Comparison of ENCODE assay signal across 8 cellular contexts in the genomic region with DNA sequence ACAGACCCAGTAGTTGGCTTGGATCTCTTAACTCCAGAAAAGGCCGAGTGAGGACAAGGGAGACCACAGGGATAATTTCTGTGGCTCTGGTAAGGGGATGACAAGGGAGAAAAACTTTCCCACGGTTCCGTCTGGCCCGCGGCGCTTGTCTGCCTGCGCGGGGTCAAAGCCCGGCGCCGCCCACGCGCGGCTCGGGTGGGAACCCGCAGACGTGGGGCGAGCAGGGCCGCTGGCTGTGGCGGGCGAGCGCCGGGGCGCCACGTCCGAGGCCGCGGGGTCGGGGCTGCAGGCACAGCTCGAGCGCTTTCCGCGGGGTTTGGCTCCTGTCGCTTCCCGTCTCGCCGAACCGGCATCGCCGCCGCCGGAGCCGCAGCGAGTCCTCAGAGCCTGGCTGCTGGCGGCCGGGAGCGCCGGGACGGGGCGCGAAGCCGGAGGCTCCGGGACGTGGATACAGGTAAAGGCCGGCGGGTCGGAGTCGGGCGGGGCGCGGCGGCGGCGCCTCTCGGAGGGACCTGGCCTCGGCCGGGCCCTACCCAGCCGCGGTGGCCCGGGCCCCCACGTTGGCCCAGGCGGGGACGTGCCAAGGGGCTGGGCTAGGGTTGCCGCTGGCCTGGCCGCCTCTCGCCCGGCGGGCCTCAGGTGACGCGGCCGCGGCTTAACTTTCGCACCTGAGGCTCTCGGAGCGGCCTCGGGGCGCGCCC.
DNase-seq lines count a peak whose midpoint lies in the region; ATAC-seq and TF ChIP-seq lines count a peak whose summit lies in the region.

A gene with protein sequence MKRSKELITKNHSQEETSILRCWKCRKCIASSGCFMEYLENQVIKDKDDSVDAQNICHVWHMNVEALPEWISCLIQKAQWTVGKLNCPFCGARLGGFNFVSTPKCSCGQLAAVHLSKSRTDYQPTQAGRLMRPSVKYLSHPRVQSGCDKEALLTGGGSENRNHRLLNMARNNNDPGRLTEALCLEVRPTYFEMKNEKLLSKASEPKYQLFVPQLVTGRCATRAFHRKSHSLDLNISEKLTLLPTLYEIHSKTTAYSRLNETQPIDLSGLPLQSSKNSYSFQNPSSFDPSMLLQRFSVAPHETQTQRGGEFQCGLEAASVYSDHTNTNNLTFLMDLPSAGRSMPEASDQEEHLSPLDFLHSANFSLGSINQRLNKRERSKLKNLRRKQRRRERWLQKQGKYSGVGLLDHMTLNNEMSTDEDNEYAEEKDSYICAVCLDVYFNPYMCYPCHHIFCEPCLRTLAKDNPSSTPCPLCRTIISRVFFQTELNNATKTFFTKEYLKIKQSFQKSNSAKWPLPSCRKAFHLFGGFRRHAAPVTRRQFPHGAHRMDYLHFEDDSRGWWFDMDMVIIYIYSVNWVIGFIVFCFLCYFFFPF (plus strand): TSS at position 344 of the 701 bp plus-strand sequence. CDS start 34,965 bp downstream, outside the sequence.

- no peak for TF ChIP-seq CTCF in GM13976 (IDR thresholded peaks at IDR 0.05; ENCODE audit: borderline replicate concordance, control extremely low read depth, extremely low read depth, insufficient read depth, missing control alignments)
- TF ChIP-seq CTCF in astrocyte of the cerebellum (IDR thresholded peaks at IDR 0.05; ENCODE audit: low read depth, low read length, missing control alignments): no peak

- no peaks in the 10 kb centered on the region for H3K36me3 ChIP-seq in effector memory CD4-positive, alpha-beta T cell (ENCODE audit: control insufficient read depth, insufficient read depth, low read length)

- in situ Hi-C loops in GM13976 (cut with MboI; ENCODE audit: low sequenced_read_pairs, unreplicated experiment): no loop called here
- in situ Hi-C loops in astrocyte of the cerebellum (cut with HindIII; ENCODE audit: low sequenced_read_pairs): no loop called here

- H3K27ac ChIP-seq in effector memory CD4-positive, alpha-beta T cell (ENCODE audit: insufficient read depth, low read length, poor library complexity, severe bottlenecking): no peak within 1 kb of the TSS

- DNase-seq in GM13976 (ENCODE audit: low spot score) (peak; percentile 19), astrocyte of the cerebellum (ENCODE audit: low read depth) (no peak), hypothalamus (lab: John Stamatoyannopoulos, UW) (peak in 40 of 51 donors; percentile 11 to 79 (median 38)), putamen (ENCODE audit: low spot score) (peak; percentile 49)
- no peak for DNase-seq in effector memory CD4-positive, alpha-beta T cell
- DNase-seq in activated CD4-positive, alpha-beta T cell treated with anti-CD3 and anti-CD28 coated beads, Interleukin-2, amount 50 U/mL, for 1 hour: no peak

- H3K4me3 ChIP-seq in astrocyte of the cerebellum (ENCODE audit: low read depth, low read length): peak within 1 kb of the TSS; percentile 61
- H3K4me3 ChIP-seq in effector memory CD4-positive, alpha-beta T cell (ENCODE audit: insufficient read depth, low read depth, low read length, poor library complexity, severe bottlenecking): no peak within 1 kb of the TSS

- ATAC-seq in HG03571 (IDR thresholded peaks at IDR 0.05; ENCODE audit: unreplicated experiment) (peak; percentile 45), HG03280 (IDR thresholded peaks at IDR 0.05; ENCODE audit: unreplicated experiment) (no peak)

- H3K9me3 ChIP-seq in effector memory CD4-positive, alpha-beta T cell (ENCODE audit: control insufficient read depth, low read length): no peaks in the 10 kb centered on the region

- no peaks in the 10 kb centered on the region for H3K4me1 ChIP-seq in effector memory CD4-positive, alpha-beta T cell (ENCODE audit: control insufficient read depth, insufficient read depth, low read length, poor library complexity, severe bottlenecking)

- H3K27me3 ChIP-seq in effector memory CD4-positive, alpha-beta T cell (replicated peaks; ENCODE audit: control insufficient read depth, insufficient read depth, low read length, poor library complexity, severe bottlenecking): peaks cover 5% of the 10 kb centered on the region

Comparison
In these comparisons a context has a peak if more than half of its experiments do, and no peak if none do; other contexts are left out.
1. DNase-seq: peak in GM13976 (single experiment), hypothalamus (40 of 51) and putamen (single experiment); none in astrocyte of the cerebellum (single experiment), effector memory CD4-positive, alpha-beta T cell (0 of 3) and activated CD4-positive, alpha-beta T cell treated with anti-CD3 and anti-CD28 coated beads, Interleukin-2, amount 50 U/mL, for 1 hour (single experiment).